Comparison of ENCODE assay signal across 18 cellular contexts in genomic region chr1:232684331-232685105, GRCh38. TPM values are rescaled to one million over a fixed set of nuclear protein-coding genes. Genes with fewer than 3 reads are reported as not detected.
DNase-seq lines count a peak whose midpoint lies in the region; ATAC-seq, FAIRE-seq and TF ChIP-seq lines count a peak whose summit lies in the region.
"Had no signal": no experiment of that assay in that cellular context is flagged by ENCODE, and none has a peak within 500 bp of the region (broad histone marks: within the 10 kb centered on the region; RNA-seq: fewer than 3 reads in every experiment).

No MANE protein-coding gene starts in this region.

- H3K27me3 ChIP-seq in IMR-90 (ENCODE audit: control insufficient read depth, insufficient read depth, low read length) (no peaks in the 10 kb centered on the region), astrocyte (ENCODE audit: insufficient read depth, low read length) (no peaks in the 10 kb centered on the region), small intestine (ENCODE audit: control insufficient read depth in 2 of 2, insufficient read depth in 2 of 2, low read length in 2 of 2) (no peaks in the 10 kb centered on the region)
- H3K27me3 ChIP-seq: tibial artery had no signal

- H3K9me3 ChIP-seq in IMR-90 (ENCODE audit: control insufficient read depth, insufficient read depth, low read length) (no peaks in the 10 kb centered on the region; the same call in 1 of the 2 replicates), astrocyte (ENCODE audit: insufficient read depth, low read depth, low read length) (peaks cover 3% of the 10 kb centered on the region), small intestine (ENCODE audit: control insufficient read depth, low read depth) (no peaks in the 10 kb centered on the region), OCI-LY7 (ENCODE audit: low read length) (no peaks in the 10 kb centered on the region)
- H3K9me3 ChIP-seq: left ventricle myocardium inferior, tibial artery had no signal

- peak overlapping the region; percentile 14; the same call in 1 of the 2 replicates for H2AK5ac ChIP-seq in IMR-90 (ENCODE audit: low read depth, low read length)

- TF ChIP-seq CTCF in IMR-90 (conservative IDR thresholded peaks at IDR 0.05; ENCODE audit: low read depth, low read length) = no peak
- no peak for TF ChIP-seq CTCF in astrocyte (IDR thresholded peaks at IDR 0.05; ENCODE audit: insufficient read depth, low read depth, low read length)
- no peak for TF ChIP-seq CTCF in OCI-LY7 (conservative IDR thresholded peaks at IDR 0.05; ENCODE audit: low read length)

- H3K27me3 Mint-ChIP-seq in astrocyte (ENCODE audit: low read depth, unreplicated experiment) = peaks cover 12% of the 10 kb centered on the region

- no peak overlapping the region for H4K8ac ChIP-seq in IMR-90 (ENCODE audit: low read depth in 2 of 2, low read length in 2 of 2)

- H3K9me1 ChIP-seq in IMR-90 (ENCODE audit: insufficient read depth, low read length) = no peaks in the 10 kb centered on the region

- H3K4ac ChIP-seq in IMR-90 (ENCODE audit: low read depth, low read length) = no peak overlapping the region; the same call in 1 of the 2 replicates

- H3K27ac ChIP-seq in IMR-90 (ENCODE audit: insufficient read depth, low read length) (no peak overlapping the region), astrocyte (ENCODE audit: low read depth, low read length) (no peak overlapping the region), small intestine (ENCODE audit: low read depth in 1 of 2, low read length in 1 of 2) (no peak overlapping the region), OCI-LY7 (ENCODE audit: low read depth, low read length, poor library complexity, severe bottlenecking) (no peak overlapping the region)
- H3K27ac ChIP-seq: C4-2B, left ventricle myocardium inferior, tibial artery had no signal

- WGBS in IMR-90 (ENCODE audit: extremely low coverage in 2 of 2, insufficient read length in 1 of 2), 2 experiments = 28% methylated on average over 2 of the region's 3 CpGs; no CpG with 5 or more reads in 1 of the 2 experiments
- WGBS in small intestine, 3 donors = 80 to 85% (median 84%) methylated on average over 3 of the region's 3 CpGs

- no peaks in the 10 kb centered on the region for H3K36me3 ChIP-seq in IMR-90 (ENCODE audit: control insufficient read depth, insufficient read depth, low read length)
- H3K36me3 ChIP-seq in astrocyte (ENCODE audit: insufficient read depth, low read length) = no peaks in the 10 kb centered on the region
- no peaks in the 10 kb centered on the region for H3K36me3 ChIP-seq in small intestine (ENCODE audit: control insufficient read depth in 2 of 2, insufficient read depth in 2 of 2, low read length in 2 of 2)
- no peaks in the 10 kb centered on the region for H3K36me3 ChIP-seq in OCI-LY7 (ENCODE audit: insufficient read depth, low read length)
- H3K36me3 ChIP-seq: left ventricle myocardium inferior, tibial artery had no signal

- H3K27ac Mint-ChIP-seq in astrocyte (ENCODE audit: unreplicated experiment) = peak overlapping the region; percentile 6
- H3K27ac Mint-ChIP-seq: activated T-helper 2 cell treated with anti-CD3 and anti-CD28 coated beads, Interferon-gamma antibody, Interleukin-2, Interleukin-4, amounts not matched to agents 10 μg/mL and 5 μg/mL and 100 μg/mL, durations not matched to agents 14 hours and 24 hours and 36 hours; T-helper 1 cell treated with Interleukin-12 subunit alpha and Interleukin-12 subunit beta and Interleukin-4 antibody, amounts not matched to agents 30 μg/mL and 1 μg/mL, for 36 hours had no signal

- in situ Hi-C loops in IMR-90 (cut with MboI; ENCODE audit: low sequenced_read_pairs) = no loop called here

- no peak overlapping the region for H3K14ac ChIP-seq in IMR-90 (replicated peaks; ENCODE audit: low read depth, low read length)

- H3K79me2 ChIP-seq in astrocyte (ENCODE audit: insufficient read depth, low read length) (no peaks in the 10 kb centered on the region), OCI-LY7 (ENCODE audit: insufficient read depth, low read depth, low read length) (no peaks in the 10 kb centered on the region)

- peaks cover 5% of the 10 kb centered on the region; the same call in 1 of the 2 replicates for H3K4me1 ChIP-seq in IMR-90 (ENCODE audit: control insufficient read depth, insufficient read depth, low read length)
- peaks cover 5% of the 10 kb centered on the region for H3K4me1 ChIP-seq in astrocyte (ENCODE audit: insufficient read depth, low read length)
- H3K4me1 ChIP-seq in small intestine (ENCODE audit: control insufficient read depth in 2 of 2, insufficient read depth in 1 of 2, low read depth in 1 of 2, low read length in 1 of 2) = peaks cover 0 to 13% of the 10 kb centered on the region in 2 donors
- H3K4me1 ChIP-seq in OCI-LY7 (ENCODE audit: insufficient read depth, low read length, poor library complexity, severe bottlenecking) = no peaks in the 10 kb centered on the region
- H3K4me1 ChIP-seq: tibial artery had no signal

- no peak overlapping the region for H2BK15ac ChIP-seq in IMR-90 (ENCODE audit: low read depth, low read length)

- H3K4me3 ChIP-seq in IMR-90 (ENCODE audit: insufficient read depth, low read depth, low read length) (no peak overlapping the region), astrocyte (ENCODE audit: insufficient read depth, low read depth, low read length) (no peak overlapping the region), small intestine (ENCODE audit: low read depth in 1 of 2, low read length in 2 of 2) (no peak overlapping the region), OCI-LY7 (ENCODE audit: low read depth, low read length, poor library complexity, severe bottlenecking) (no peak overlapping the region)
- H3K4me3 ChIP-seq: left ventricle myocardium inferior, tibial artery had no signal

- ATAC-seq in IMR-90 (ENCODE audit: low read depth) = peak; percentile 86

- H3K23ac ChIP-seq in IMR-90 (ENCODE audit: low read depth, low read length) = no peak overlapping the region

- no peak overlapping the region for H3K56ac ChIP-seq in IMR-90 (ENCODE audit: extremely low read depth, insufficient read depth, low read length)

- H2BK5ac ChIP-seq in IMR-90 (ENCODE audit: low read depth, low read length, poor library complexity, severe bottlenecking) = no peak overlapping the region

- H2AK9ac ChIP-seq in IMR-90 (replicated peaks; ENCODE audit: low read depth, low read length, poor library complexity) = no peak overlapping the region

- dilution Hi-C loops in IMR-90 (cut with HindIII; ENCODE audit: low sequenced_read_pairs, unreplicated experiment) = no loop called here

- H3K4me3 Mint-ChIP-seq in astrocyte (ENCODE audit: unreplicated experiment) = no peak overlapping the region
- H3K4me3 Mint-ChIP-seq: T-helper 1 cell treated with Interleukin-12 subunit alpha and Interleukin-12 subunit beta and Interleukin-4 antibody, amounts not matched to agents 30 μg/mL and 1 μg/mL, for 36 hours had no signal

- POLR2A ChIA-PET in IMR-90 (lab: Charles Lee; ENCODE audit: unreplicated experiment) = no interaction called here
- POLR2A ChIA-PET in OCI-LY7 (lab: Charles Lee) = interaction anchor here (1.3 to 1.5 kb wide), 2 partner anchors 9 to 11 kb away, joined by 3 to 4 read pairs; no protein-coding TSS in a partner anchor

- no peak for TF ChIP-seq RAD21 in IMR-90 (IDR thresholded peaks at IDR 0.05; ENCODE audit: low read length)

- H3K79me1 ChIP-seq in IMR-90 (ENCODE audit: low read depth in 1 of 2, low read length in 2 of 2) = no peaks in the 10 kb centered on the region

- FAIRE-seq in astrocyte (lab: Jason Lieb, UNC) (no peak), small intestine (lab: Jason Lieb, UNC) (no peak)
- FAIRE-seq: GM18507 had no signal

- H4K91ac ChIP-seq in IMR-90 (ENCODE audit: insufficient read depth, low read depth, low read length) = no peak overlapping the region

- no peak for TF ChIP-seq POLR2A in IMR-90 (IDR thresholded peaks at IDR 0.05; ENCODE audit: low read depth, low read length)

- intact Hi-C loops in IMR-90 (cut with micrococcal nuclease) (no loop called here), OCI-LY7 (cut with micrococcal nuclease; ENCODE audit: unreplicated experiment) (no loop called here)

- H3K4me2 ChIP-seq in IMR-90 (ENCODE audit: low read depth, low read length) (no peak overlapping the region; the same call in 1 of the 2 replicates), astrocyte (ENCODE audit: low read length) (no peak overlapping the region), OCI-LY7 (ENCODE audit: low read length) (no peak overlapping the region)

- DNase-seq in Daoy (ENCODE audit: low read depth) (peak; percentile 62), IMR-90 (peak; percentile 61), astrocyte (ENCODE audit: low read depth) (peak; percentile 71), kidney glomerular epithelial cell (lab: John Stamatoyannopoulos, UW) (peak; percentile 26), AML-193 (lab: John Stamatoyannopoulos, UW) (no peak), NCI-H2081 treated with DMSO at 0.1 percent for 48 hours (lab: John Stamatoyannopoulos, UW) (no peak), small intestine (no peak), OCI-LY7 (ENCODE audit: low spot score) (no peak)
- DNase-seq: activated CD4-positive, CD25-positive, alpha-beta regulatory T cell; aorta; left ventricle myocardium inferior; NCI-H2029; NK-92 treated with Interleukin-12 subunit alpha and Interleukin-12 subunit beta, amount 100 ng/mL, for 24 hours; tibial artery had no signal

- H3K4me1 Mint-ChIP-seq in astrocyte (ENCODE audit: low read depth, unreplicated experiment) = peaks cover 7% of the 10 kb centered on the region

- no peaks in the 10 kb centered on the region for H3K9me2 ChIP-seq in OCI-LY7 (ENCODE audit: insufficient read depth, low read length)

- H4K20me1 ChIP-seq in IMR-90 (ENCODE audit: insufficient read depth, low read length) (no peaks in the 10 kb centered on the region), astrocyte (ENCODE audit: insufficient read depth, low read length) (no peaks in the 10 kb centered on the region), OCI-LY7 (ENCODE audit: insufficient read depth, low read length) (no peaks in the 10 kb centered on the region)

- BruUV-seq in IMR-90 (replicated peaks; lab: Mats Ljungman, UMichigan) (no TSS peak), OCI-LY7 (replicated peaks; lab: Mats Ljungman, UMichigan) (no TSS peak)

- H3K36me3 Mint-ChIP-seq in astrocyte (ENCODE audit: low read depth, unreplicated experiment) = no peaks in the 10 kb centered on the region

- H2AFZ ChIP-seq in IMR-90 (replicated peaks; ENCODE audit: low read length, poor library complexity) (no peak overlapping the region), astrocyte (ENCODE audit: low read depth, low read length) (no peak overlapping the region), OCI-LY7 (ENCODE audit: low read length) (no peak overlapping the region)

- H3K18ac ChIP-seq in IMR-90 (ENCODE audit: low read depth, low read length) = no peak overlapping the region

- CTCF ChIA-PET in IMR-90 (lab: Yijun Ruan, JAX) (no interaction called here), OCI-LY7 (lab: Charles Lee; ENCODE audit: unreplicated experiment) (no interaction called here)

- no peak overlapping the region for H2BK120ac ChIP-seq in IMR-90 (ENCODE audit: low read depth, low read length)

- H4K5ac ChIP-seq in IMR-90 (ENCODE audit: low read depth, low read length) = no peak overlapping the region

- H3K9ac ChIP-seq in IMR-90 (ENCODE audit: low read depth, low read length) = no peak overlapping the region
- no peak overlapping the region for H3K9ac ChIP-seq in astrocyte (ENCODE audit: low read length)

- H2BK20ac ChIP-seq in IMR-90 (ENCODE audit: low read depth, low read length) = no peak overlapping the region

- peaks cover 2% of the 10 kb centered on the region for H3K9me3 Mint-ChIP-seq in astrocyte (ENCODE audit: unreplicated experiment)
- H3K9me3 Mint-ChIP-seq: activated T-helper 2 cell treated with anti-CD3 and anti-CD28 coated beads, Interferon-gamma antibody, Interleukin-2, Interleukin-4, amounts not matched to agents 10 μg/mL and 5 μg/mL and 100 μg/mL, durations not matched to agents 14 hours and 24 hours and 36 hours had no signal

RNA-seq across cellular contexts. Expression of gene SIPA1L2, which starts 54.6 kb away (rescaled TPM):
- total RNA-seq in Daoy (2014; rRNA removed; shearing (Covaris generic)) = 33.7 and 37.4 TPM in 2 replicates
- total RNA-seq in IMR-90 (2012; rRNA removed) = 11.9 and 13.4 TPM in 2 replicates
- polyA plus RNA-seq in IMR-90 (2012; rRNA removed) = 6.2 and 7.1 TPM in 2 replicates
- 3.5 and 6.2 TPM in 2 replicates for polyA plus RNA-seq in IMR-90 (2012; cell fraction: cytosol; rRNA removed)
- 12.0 and 22.7 TPM in 2 replicates for polyA plus RNA-seq in IMR-90 (2012; cell fraction: nucleus; rRNA removed; ENCODE audit: low replicate concordance)
- 12.2 and 14.9 TPM in 2 replicates for total RNA-seq in astrocyte
- 10 to 100 TPM in 1 of 3 donors, 1 to 10 TPM in 2; 4.1 to 10.4 (median 4.5) TPM for polyA plus RNA-seq in small intestine
- 13.5 and 16.0 TPM in 2 replicates for total RNA-seq in OCI-LY7 (2014; rRNA removed; shearing (Covaris generic))
- 6.2 and 7.8 TPM in 2 replicates for total RNA-seq in OCI-LY7 (2022)

Comparison
In these comparisons a context has a peak if more than half of its experiments do, and no peak if none do; other contexts are left out.
1. DNase-seq: peak in Daoy (single experiment), IMR-90 (single experiment), astrocyte (single experiment) and kidney glomerular epithelial cell (single experiment); none in AML-193 (0 of 2), NCI-H2081 treated with DMSO at 0.1 percent for 48 hours (single experiment), small intestine (single experiment) and OCI-LY7 (single experiment).